14 cellular contexts compared by ENCODE assay signal in the genomic region with DNA sequence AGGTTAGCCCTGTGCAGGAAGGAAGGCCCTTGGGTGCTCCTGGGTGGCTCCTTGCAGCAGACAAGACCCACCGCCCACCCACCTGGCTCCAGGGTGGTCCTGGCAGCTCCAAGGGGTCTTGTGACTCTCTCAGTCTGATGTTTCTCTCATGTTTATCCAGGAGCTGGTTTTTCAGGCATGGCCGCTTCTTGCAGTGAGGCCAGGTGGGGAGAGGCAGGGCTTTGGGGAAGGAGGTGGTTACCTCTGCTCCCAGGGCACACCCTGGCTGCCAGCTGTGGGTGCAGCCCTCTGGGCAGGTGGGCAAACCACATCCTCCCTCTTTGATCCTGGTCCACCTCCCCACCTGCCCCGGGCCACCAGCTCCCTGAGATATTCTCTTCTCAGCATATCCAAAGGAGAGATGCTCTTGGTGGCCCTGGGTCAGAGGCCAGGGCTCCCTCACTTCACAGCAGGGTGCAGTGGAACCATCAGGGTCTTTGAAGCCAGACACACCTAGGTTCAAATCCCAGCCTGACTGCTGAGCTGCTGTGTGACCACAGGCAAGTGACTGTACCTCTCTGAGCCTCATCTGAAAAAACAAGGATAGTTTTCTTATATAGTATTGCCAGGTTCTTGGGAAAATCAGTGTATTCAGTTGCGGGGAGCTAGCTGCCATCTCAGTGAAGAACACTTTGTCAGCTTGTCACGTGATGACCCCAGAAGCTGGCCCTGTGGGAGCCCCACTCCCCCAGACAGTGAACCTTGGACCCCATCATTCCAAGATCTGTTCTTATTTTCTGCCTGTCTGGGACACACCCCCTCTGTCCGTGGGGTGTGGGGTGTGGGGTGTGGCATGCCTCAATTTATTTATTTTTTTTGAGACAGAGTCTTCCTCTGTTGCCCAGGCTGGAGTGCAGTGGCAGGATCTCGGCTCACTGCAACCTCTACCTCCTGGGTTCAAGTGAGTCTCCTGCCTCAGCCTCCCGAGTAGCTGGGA. TPM values are rescaled to one million over a fixed set of nuclear protein-coding genes. Genes with fewer than 3 reads are reported as not detected.
DNase-seq lines count a peak whose midpoint lies in the region; TF ChIP-seq lines count a peak whose summit lies in the region.
"Had no signal": no experiment of that assay in that cellular context is flagged by ENCODE, and none has a peak within 500 bp of the region (broad histone marks: within the 10 kb centered on the region; RNA-seq: fewer than 3 reads in every experiment).

No MANE protein-coding gene starts in this region.

- H3K9me3 Mint-ChIP-seq in H9 = no peaks in the 10 kb centered on the region
- H3K9me3 Mint-ChIP-seq: effector memory CD8-positive, alpha-beta T cell; IgD-negative memory B cell; T-helper 1 cell treated with Interleukin-12 subunit alpha and Interleukin-12 subunit beta and Interleukin-4 antibody, amounts not matched to agents 30 μg/mL and 1 μg/mL, for 36 hours had no signal

- H3K36me3 Mint-ChIP-seq in H9 (ENCODE audit: insufficient read depth in 1 of 3, low read depth in 3 of 3) = peaks cover 0 to 18% (median 4%) of the 10 kb centered on the region in 3 experiments; a peak in 3 of 7 replicates

- H3K23me2 ChIP-seq in H9 (ENCODE audit: insufficient read length, low read depth, low read length, poor library complexity, severe bottlenecking) = peaks cover 2% of the 10 kb centered on the region

- H2BK15ac ChIP-seq in H9 (ENCODE audit: low read depth, low read length) = no peak overlapping the region

- DNase-seq in NCI-H2107 treated with DMSO at 0.1 percent for 48 hours (lab: John Stamatoyannopoulos, UW; ENCODE audit: unreplicated experiment) (peak; percentile 11), NCI-H2107 (lab: John Stamatoyannopoulos, UW) (no peak), NCI-H69 (lab: John Stamatoyannopoulos, UW) (peak; percentile 23), esophagus squamous epithelium (lab: John Stamatoyannopoulos, UW) (no peak), H9 (no peak), HEK293T (ENCODE audit: extremely low spot score) (no peak)
- DNase-seq in activated CD4-positive, alpha-beta T cell treated with anti-CD3 and anti-CD28 coated beads for 1 hour = no peak
- DNase-seq: activated CD4-positive, alpha-beta T cell treated with anti-CD3 and anti-CD28 coated beads, Interleukin-2, amount 50 U/mL, for 4 hours; effector memory CD8-positive, alpha-beta T cell; NCI-H2081 treated with DMSO at 0.1 percent for 48 hours had no signal

- H3K4me3 Mint-ChIP-seq in H9 = no peak overlapping the region
- H3K4me3 Mint-ChIP-seq: effector memory CD8-positive, alpha-beta T cell; IgD-negative memory B cell; T-helper 1 cell treated with Interleukin-12 subunit alpha and Interleukin-12 subunit beta and Interleukin-4 antibody, amounts not matched to agents 30 μg/mL and 1 μg/mL, for 36 hours had no signal

- no peak overlapping the region for H2BK5ac ChIP-seq in H9 (ENCODE audit: insufficient read length, low read length)

- H2AK5ac ChIP-seq in H9 (ENCODE audit: insufficient read length, low read length) = no peak overlapping the region

- H3K9me3 ChIP-seq in esophagus squamous epithelium = no peaks in the 10 kb centered on the region
- H3K9me3 ChIP-seq in H9 (ENCODE audit: control insufficient read depth, low read depth, low read length) = no peaks in the 10 kb centered on the region
- H3K9me3 ChIP-seq: tibial nerve had no signal

- POLR2A ChIA-PET in HEK293T (lab: Yijun Ruan, JAX) = no interaction called here

- no peak overlapping the region for H2AFZ ChIP-seq in H9 (ENCODE audit: low read length)

- H4K91ac ChIP-seq in H9 (ENCODE audit: insufficient read length, low read depth, low read length) = no peak overlapping the region

- no peak overlapping the region for H3K18ac ChIP-seq in H9 (ENCODE audit: insufficient read length, low read depth, low read length)

- peaks cover 2% of the 10 kb centered on the region for H3K79me1 ChIP-seq in H9 (ENCODE audit: insufficient read depth, low read depth, low read length, poor library complexity, severe bottlenecking)

- peaks cover 25 to 70% (median 29%) of the 10 kb centered on the region in 3 donors for H3K4me1 ChIP-seq in esophagus squamous epithelium
- no peaks in the 10 kb centered on the region for H3K4me1 ChIP-seq in H9 (ENCODE audit: insufficient read depth, low read length)

- no peaks in the 10 kb centered on the region for H3K27me3 Mint-ChIP-seq in H9 (ENCODE audit: low read depth)

- H3K79me2 ChIP-seq in H9 (ENCODE audit: insufficient read depth, low read length) = peaks cover 11% of the 10 kb centered on the region; the same call in 1 of the 2 replicates

- peaks cover 0 to 13% (median 0%) of the 10 kb centered on the region in 3 donors for H3K36me3 ChIP-seq in esophagus squamous epithelium
- H3K36me3 ChIP-seq: tibial nerve had no signal

- H3K4me2 ChIP-seq in H9 (ENCODE audit: insufficient read depth, insufficient read length, low read length) = no peak overlapping the region

- H3K14ac ChIP-seq in H9 (ENCODE audit: insufficient read depth, low read length) = no peak overlapping the region; the same call in 1 of the 2 replicates

- 62 to 64% methylated on average over 5 to 6 of the region's 8 CpGs for WGBS in esophagus squamous epithelium, 2 donors
- no CpG with 5 or more reads among the region's 8 CpGs for WGBS in H9 (ENCODE audit: extremely low coverage, insufficient read length, low lambda C conversion rate)

- CTCF ChIA-PET in HEK293T (lab: Yijun Ruan, JAX) = no interaction called here

- peak overlapping the region in 1 of 3 experiments; percentile 23; a peak in 1 of 7 replicates for H3K27ac Mint-ChIP-seq in H9
- H3K27ac Mint-ChIP-seq: effector memory CD8-positive, alpha-beta T cell; IgD-negative memory B cell; T-helper 1 cell treated with Interleukin-12 subunit alpha and Interleukin-12 subunit beta and Interleukin-4 antibody, amounts not matched to agents 30 μg/mL and 1 μg/mL, for 36 hours had no signal

- H3K27me3 ChIP-seq in esophagus squamous epithelium = no peaks in the 10 kb centered on the region
- H3K27me3 ChIP-seq in H9 (ENCODE audit: insufficient read depth, low read length) = no peaks in the 10 kb centered on the region
- H3K27me3 ChIP-seq: tibial nerve had no signal

- no peak overlapping the region for H2BK120ac ChIP-seq in H9 (ENCODE audit: low read depth, low read length, poor library complexity, severe bottlenecking)

- no peak overlapping the region for H3K9ac ChIP-seq in H9 (ENCODE audit: extremely low read depth, insufficient read length, low read length)

- H2BK12ac ChIP-seq in H9 (ENCODE audit: insufficient read length, low read depth, low read length) = no peak overlapping the region

- TF ChIP-seq CTCF in esophagus squamous epithelium (IDR thresholded peaks at IDR 0.05) (peak in 1 of 6 experiments; percentile 16), H9 (conservative IDR thresholded peaks at IDR 0.05) (no peak)

- H3K23ac ChIP-seq in H9 (ENCODE audit: insufficient read length, low read depth, low read length) = no peak overlapping the region

- H3K56ac ChIP-seq in H9 (ENCODE audit: insufficient read length, low read depth, low read length) = no peak overlapping the region

- H3K27ac ChIP-seq in esophagus squamous epithelium (peak overlapping the region; percentile 84 to 91 (median 87)), skin epidermis (peak overlapping the region in 19 of 21 experiments; percentile 31 to 92 (median 71)), H9 (ENCODE audit: insufficient read length, low read depth, low read length) (no peak overlapping the region)

- no peak overlapping the region for H3T11ph ChIP-seq in H9 (ENCODE audit: low read length)

- intact Hi-C loops in esophagus squamous epithelium (cut with DNase I) = no loop called here

- no peak overlapping the region for H3K4me3 ChIP-seq in esophagus squamous epithelium
- no peak overlapping the region for H3K4me3 ChIP-seq in skin epidermis
- H3K4me3 ChIP-seq: tibial nerve had no signal

- H4K20me1 ChIP-seq in H9 (ENCODE audit: control insufficient read depth, insufficient read depth, insufficient read length) = no peaks in the 10 kb centered on the region

- H4K8ac ChIP-seq in H9 (replicated peaks; ENCODE audit: insufficient read length, low read depth, low read length) = no peak overlapping the region

- no peak overlapping the region for H4K5ac ChIP-seq in H9 (ENCODE audit: insufficient read length, low read depth, low read length)

- H3K4me1 Mint-ChIP-seq in H9 = peaks cover 9 to 14% of the 10 kb centered on the region in 2 experiments

- no peak overlapping the region for H3K4ac ChIP-seq in H9 (ENCODE audit: low read depth, low read length)

- H2BK20ac ChIP-seq in H9 (ENCODE audit: low read depth, low read length, poor library complexity, severe bottlenecking) = no peak overlapping the region

- no peak for TF ChIP-seq POLR2A in esophagus squamous epithelium (IDR thresholded peaks at IDR 0.05)

TF ChIP-seq in HEK293T, 16 proteins besides CTCF, POLR2A, EP300 and RAD21:
- TF ChIP-seq NFRKB (IDR thresholded peaks at IDR 0.05) (no peak), CTBP1 (IDR thresholded peaks at IDR 0.05; ENCODE audit: borderline replicate concordance) (no peak), LEF1 (IDR thresholded peaks at IDR 0.05; ENCODE audit: borderline replicate concordance) (no peak), ELF4 (IDR thresholded peaks at IDR 0.05) (no peak), ARNT (IDR thresholded peaks at IDR 0.05) (no peak), BHLHE40 (IDR thresholded peaks at IDR 0.05; ENCODE audit: borderline replicate concordance) (no peak), SUZ12 (IDR thresholded peaks at IDR 0.05) (no peak), HDGF (IDR thresholded peaks at IDR 0.05; ENCODE audit: borderline replicate concordance) (no peak), TARDBP (IDR thresholded peaks at IDR 0.05) (no peak), FOXM1 (IDR thresholded peaks at IDR 0.05; ENCODE audit: borderline replicate concordance) (no peak), L3MBTL2 (conservative IDR thresholded peaks at IDR 0.05) (no peak), FOXA1 (IDR thresholded peaks at IDR 0.05) (no peak), SP1 (IDR thresholded peaks at IDR 0.05) (no peak), ZNF384 (IDR thresholded peaks at IDR 0.05) (no peak), FOXK2 (IDR thresholded peaks at IDR 0.05) (no peak)
- TF ChIP-seq, protein P1, sequence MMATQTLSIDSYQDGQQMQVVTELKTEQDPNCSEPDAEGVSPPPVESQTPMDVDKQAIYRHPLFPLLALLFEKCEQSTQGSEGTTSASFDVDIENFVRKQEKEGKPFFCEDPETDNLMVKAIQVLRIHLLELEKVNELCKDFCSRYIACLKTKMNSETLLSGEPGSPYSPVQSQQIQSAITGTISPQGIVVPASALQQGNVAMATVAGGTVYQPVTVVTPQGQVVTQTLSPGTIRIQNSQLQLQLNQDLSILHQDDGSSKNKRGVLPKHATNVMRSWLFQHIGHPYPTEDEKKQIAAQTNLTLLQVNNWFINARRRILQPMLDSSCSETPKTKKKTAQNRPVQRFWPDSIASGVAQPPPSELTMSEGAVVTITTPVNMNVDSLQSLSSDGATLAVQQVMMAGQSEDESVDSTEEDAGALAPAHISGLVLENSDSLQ (IDR thresholded peaks at IDR 0.05) = no peak
TF ChIP-seq in HEK293T: peak in this region for 0.

RNA-seq across cellular contexts. Expression of a gene that starts 11.5 kb away (rescaled TPM):
- total RNA-seq in esophagus squamous epithelium (10 to 100 TPM; 26.8 to 35.6 (median 28.5) TPM), H9 (2021) (34.3 and 39.9 TPM in 2 replicates)

Comparison
In these comparisons a context has a peak if more than half of its experiments do, and no peak if none do; other contexts are left out.
1. DNase-seq: peak in NCI-H2107 treated with DMSO at 0.1 percent for 48 hours (single experiment) and NCI-H69 (single experiment); none in NCI-H2107 (single experiment), esophagus squamous epithelium (single experiment), H9 (single experiment), activated CD4-positive, alpha-beta T cell treated with anti-CD3 and anti-CD28 coated beads for 1 hour (single experiment) and HEK293T (single experiment).